17 cellular contexts compared by ENCODE assay signal in the genomic region with DNA sequence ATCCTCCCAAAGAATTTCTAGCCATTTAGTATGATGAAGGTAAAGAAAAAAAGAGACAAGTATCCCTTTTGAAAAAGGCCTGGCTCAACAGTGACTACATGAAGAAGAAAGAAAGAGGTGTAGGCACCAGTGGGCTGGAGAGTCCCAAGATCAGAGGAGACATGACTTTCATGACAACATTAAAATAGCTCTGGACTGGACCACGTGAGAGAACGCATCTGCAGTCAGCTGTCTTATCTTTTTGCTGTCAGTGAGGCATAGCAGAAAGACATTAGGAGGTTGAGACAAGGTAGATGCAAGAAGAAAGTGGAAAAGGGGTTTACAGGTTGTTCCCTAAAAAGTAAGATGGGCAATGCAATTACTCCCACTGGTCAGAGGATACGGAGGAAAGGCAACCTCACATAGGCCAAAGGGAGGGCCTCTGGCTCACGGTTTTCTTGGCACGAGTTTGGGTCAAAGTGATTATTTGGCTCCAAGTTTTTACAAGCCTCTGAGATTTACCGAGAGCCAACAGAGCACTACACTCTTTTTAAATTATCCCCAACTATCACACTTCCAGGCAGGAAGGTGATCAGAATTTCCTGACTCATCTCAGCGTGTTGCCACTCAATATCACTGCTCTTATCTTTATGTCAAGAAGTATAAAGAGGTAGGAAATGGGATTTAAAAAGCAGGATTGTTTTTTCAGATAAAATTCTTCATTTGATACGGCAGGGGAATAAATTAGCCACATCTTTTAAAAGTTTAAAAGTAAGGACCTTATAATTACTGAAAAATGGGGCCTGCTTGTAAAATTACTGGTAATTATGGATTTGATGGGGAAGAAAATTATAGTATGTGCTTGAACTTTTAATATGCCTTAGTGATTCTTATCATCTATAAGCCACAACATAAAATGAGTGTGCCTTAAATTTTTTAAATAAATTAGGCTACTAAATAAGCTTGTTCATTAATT. TPM values are rescaled to one million over a fixed set of nuclear protein-coding genes. Genes with fewer than 3 reads are reported as not detected.
DNase-seq lines count a peak whose midpoint lies in the region; ATAC-seq and TF ChIP-seq lines count a peak whose summit lies in the region.
"Had no signal": no experiment of that assay in that cellular context is flagged by ENCODE, and none has a peak within 500 bp of the region (broad histone marks: within the 10 kb centered on the region; RNA-seq: fewer than 3 reads in every experiment).

No MANE protein-coding gene starts in this region.

- DNase-seq in M059J (ENCODE audit: low read depth) (peak; percentile 25), heart left ventricle (no peak), omental fat pad (ENCODE audit: low spot score) (no peak)
- no peak for DNase-seq in natural killer cell treated with Interleukin-12 subunit alpha and Interleukin-12 subunit beta and Interleukin-15 and Interleukin-18, amount 100 ng/mL, for 72 hours (ENCODE audit: low spot score)
- DNase-seq: CD8-positive, alpha-beta T cell; DMS79 treated with DMSO at 0.1 percent for 48 hours; H9; NCI-H1092 treated with DMSO at 0.1 percent for 48 hours; NCI-H187; NCI-H2171 treated with DMSO at 0.1 percent for 48 hours; NCI-H510A; Peyer's patch; SJCRH30 had no signal

- H3K27me3 ChIP-seq in heart left ventricle, result no peaks in the 10 kb centered on the region
- H3K27me3 ChIP-seq: Peyer's patch, SJCRH30 had no signal

- H3K9me3 ChIP-seq in heart left ventricle, result no peaks in the 10 kb centered on the region
- H3K9me3 ChIP-seq: Peyer's patch, SJCRH30 had no signal

- no peaks in the 10 kb centered on the region for H3K27me3 Mint-ChIP-seq in natural killer cell treated with Interleukin-12 subunit alpha and Interleukin-12 subunit beta and Interleukin-15 and Interleukin-18, amount 100 ng/mL, for 72 hours

- 16 to 26% (median 21%) methylated on average over 8 of the region's 8 CpGs for WGBS in heart left ventricle, 4 donors

- intact Hi-C loops in heart left ventricle (cut with DNase I), result no loop called here

- TF ChIP-seq CTCF in heart left ventricle (IDR thresholded peaks at IDR 0.05) (no peak), omental fat pad (IDR thresholded peaks at IDR 0.05) (no peak)

- peaks cover 0 to 64% (median 40%) of the 10 kb centered on the region in 9 donors for H3K36me3 ChIP-seq in heart left ventricle
- H3K36me3 ChIP-seq: Peyer's patch had no signal

- no peak for TF ChIP-seq POLR2A in heart left ventricle (IDR thresholded peaks at IDR 0.05)

- no peaks in the 10 kb centered on the region for H3K36me3 Mint-ChIP-seq in natural killer cell treated with Interleukin-12 subunit alpha and Interleukin-12 subunit beta and Interleukin-15 and Interleukin-18, amount 100 ng/mL, for 72 hours
- H3K36me3 Mint-ChIP-seq: CD8-positive, alpha-beta T cell had no signal

- no peak overlapping the region for H3K27ac Mint-ChIP-seq in natural killer cell treated with Interleukin-12 subunit alpha and Interleukin-12 subunit beta and Interleukin-15 and Interleukin-18, amount 100 ng/mL, for 72 hours
- H3K27ac Mint-ChIP-seq: CD8-positive, alpha-beta T cell had no signal

- no peak overlapping the region for H3K4me3 ChIP-seq in heart left ventricle
- H3K4me3 ChIP-seq: K562, Peyer's patch, SJCRH30 had no signal

- peaks cover 2 to 28% (median 16%) of the 10 kb centered on the region in 12 donors for H3K4me1 ChIP-seq in heart left ventricle
- H3K4me1 ChIP-seq: Peyer's patch, SJCRH30 had no signal

- no peaks in the 10 kb centered on the region for H3K9me3 Mint-ChIP-seq in natural killer cell treated with Interleukin-12 subunit alpha and Interleukin-12 subunit beta and Interleukin-15 and Interleukin-18, amount 100 ng/mL, for 72 hours
- H3K9me3 Mint-ChIP-seq: CD8-positive, alpha-beta T cell had no signal

- peak overlapping the region in 11 of 12 donors; percentile 3 to 59 (median 48) for H3K27ac ChIP-seq in heart left ventricle
- H3K27ac ChIP-seq: Peyer's patch, SJCRH30 had no signal

- H3K4me1 Mint-ChIP-seq in natural killer cell treated with Interleukin-12 subunit alpha and Interleukin-12 subunit beta and Interleukin-15 and Interleukin-18, amount 100 ng/mL, for 72 hours (ENCODE audit: low read depth in 2 of 2), result no peaks in the 10 kb centered on the region

- ATAC-seq in GM18868 (IDR thresholded peaks at IDR 0.05; ENCODE audit: unreplicated experiment) (peak; percentile 31), heart left ventricle (peak; percentile 66 to 80 (median 74)), omental fat pad (ENCODE audit: low FRiP score) (peak; percentile 63), HG02642 (IDR thresholded peaks at IDR 0.05; ENCODE audit: poor library complexity, unreplicated experiment) (no peak), HG03354 (IDR thresholded peaks at IDR 0.05; ENCODE audit: poor library complexity, severe bottlenecking, unreplicated experiment) (no peak)
- no peak for ATAC-seq in natural killer cell treated with Interleukin-12 subunit alpha and Interleukin-12 subunit beta and Interleukin-15 and Interleukin-18, amount 100 ng/mL, for 72 hours
- ATAC-seq: CD8-positive, alpha-beta T cell; K562 had no signal

- no peak overlapping the region for H3K4me3 Mint-ChIP-seq in natural killer cell treated with Interleukin-12 subunit alpha and Interleukin-12 subunit beta and Interleukin-15 and Interleukin-18, amount 100 ng/mL, for 72 hours
- H3K4me3 Mint-ChIP-seq: CD8-positive, alpha-beta T cell; H9 had no signal

RNA-seq across cellular contexts. Expression of a gene that starts 29.2 kb away (rescaled TPM):
- total RNA-seq in M059J (2014; rRNA removed; shearing (Covaris generic)), result 3.9 and 6.3 TPM in 2 replicates
- total RNA-seq in heart left ventricle, result 100 to 1,000 TPM in 1 of 9 donors, 10 to 100 TPM in 8; 24.9 to 101 (median 41.4) TPM
- polyA plus RNA-seq in heart left ventricle, result 10 to 100 TPM in 1 of 2 donors, 1 to 10 TPM in 1; 8.8 to 44.6 TPM
- total RNA-seq in omental fat pad, result 100 to 1,000 TPM in 2 of 4 donors, 10 to 100 TPM in 2; 83.9 to 169 (median 96.9) TPM
- total RNA-seq in natural killer cell treated with Interleukin-12 subunit alpha and Interleukin-12 subunit beta and Interleukin-15 and Interleukin-18, amount 100 ng/mL, for 72 hours, result not detected
- total RNA-seq: CD8-positive, alpha-beta T cell had no signal

Comparison
In these comparisons a context has a peak if more than half of its experiments do, and no peak if none do; other contexts are left out.
1. ATAC-seq: peak in GM18868 (single experiment), heart left ventricle (4 of 4) and omental fat pad (single experiment); none in natural killer cell treated with Interleukin-12 subunit alpha and Interleukin-12 subunit beta and Interleukin-15 and Interleukin-18, amount 100 ng/mL, for 72 hours (0 of 2), HG02642 (single experiment) and HG03354 (single experiment).